Comparison of ENCODE assay signal across 9 cellular contexts in the genomic region with DNA sequence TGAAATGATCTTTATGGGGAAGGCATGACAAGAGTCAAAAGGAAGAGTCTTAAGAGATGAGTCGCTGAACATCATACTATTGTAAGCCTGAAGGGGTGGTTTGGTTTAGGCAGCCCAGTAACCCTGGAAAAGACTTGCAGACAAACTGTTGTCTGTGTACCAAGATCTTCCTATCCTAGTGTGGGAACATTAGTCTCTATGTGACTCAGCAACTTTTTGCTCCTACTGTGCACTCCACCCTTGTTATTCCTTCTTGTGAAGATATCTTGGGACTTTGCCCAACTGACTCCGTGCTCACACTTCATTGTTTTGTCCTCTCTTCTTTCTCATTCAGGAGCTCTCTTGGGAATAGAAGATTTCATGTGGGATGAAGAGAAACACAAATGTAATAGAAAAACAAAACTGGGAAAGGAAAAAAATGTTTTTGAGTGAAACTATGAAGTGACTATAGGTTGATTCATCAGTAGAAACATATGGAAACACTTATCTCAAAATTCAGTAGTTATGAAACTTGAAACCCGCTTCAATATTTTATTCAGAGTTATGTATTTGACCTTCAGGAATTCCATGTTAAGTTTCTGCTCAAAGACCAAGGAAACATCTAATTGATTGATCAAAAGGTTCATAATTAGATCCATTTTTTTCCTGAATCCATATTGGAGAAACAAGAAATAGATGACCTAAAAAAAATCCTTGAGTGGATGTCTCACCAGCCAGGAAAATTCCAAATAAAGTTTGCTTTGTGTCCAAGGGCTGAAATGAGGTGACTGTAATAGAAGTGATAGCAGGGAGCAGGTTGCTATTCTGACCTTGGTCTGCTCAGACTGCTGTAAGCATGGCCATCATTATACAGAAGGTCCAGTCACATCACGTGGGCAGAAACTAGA.
DNase-seq lines count a peak whose midpoint lies in the region; TF ChIP-seq lines count a peak whose summit lies in the region.
"Had no signal": no experiment of that assay in that cellular context is flagged by ENCODE, and none has a peak within 500 bp of the region (broad histone marks: within the 10 kb centered on the region; RNA-seq: fewer than 3 reads in every experiment).

No MANE protein-coding gene starts in this region.

- no peaks in the 10 kb centered on the region for H4K20me1 ChIP-seq in OCI-LY7 (ENCODE audit: insufficient read depth, low read length)
- H4K20me1 ChIP-seq: BLaER1 treated with 17β-estradiol and CSF1 and Interleukin-3, amounts not matched to agents 10 nM and 100 nM had no signal

- in situ Hi-C loops in SK-MEL-5 (cut with HindIII; ENCODE audit: low pct_unique_long_range_greater_than_20kb, low sequenced_read_pairs), result no loop called here

- no peaks in the 10 kb centered on the region for H3K9me3 Mint-ChIP-seq in T-helper 2 cell treated with Interferon-gamma antibody and Interleukin-4, amounts not matched to agents 5 μg/mL and 100 μg/mL, for 36 hours

- no peak for TF ChIP-seq CTCF in fibroblast of the aortic adventitia (IDR thresholded peaks at IDR 0.05; ENCODE audit: insufficient read depth, low read length)
- no peak for TF ChIP-seq CTCF in OCI-LY7 (conservative IDR thresholded peaks at IDR 0.05; ENCODE audit: low read length)

- no TSS peak for BruUV-seq in OCI-LY7 (replicated peaks; lab: Mats Ljungman, UMichigan)

- no peaks in the 10 kb centered on the region for H3K27me3 Mint-ChIP-seq in T-helper 2 cell treated with Interferon-gamma antibody and Interleukin-4, amounts not matched to agents 5 μg/mL and 100 μg/mL, for 36 hours (ENCODE audit: low read depth)

- no peaks in the 10 kb centered on the region for H3K36me3 ChIP-seq in OCI-LY7 (ENCODE audit: insufficient read depth, low read length)
- H3K36me3 ChIP-seq: BLaER1 treated with 17β-estradiol and CSF1 and Interleukin-3, amounts not matched to agents 10 nM and 100 nM had no signal

- H3K36me3 Mint-ChIP-seq in T-helper 2 cell treated with Interferon-gamma antibody and Interleukin-4, amounts not matched to agents 5 μg/mL and 100 μg/mL, for 36 hours (ENCODE audit: low read depth), result no peaks in the 10 kb centered on the region

- H3K27ac ChIP-seq in OCI-LY7 (ENCODE audit: low read depth, low read length, poor library complexity, severe bottlenecking), result no peak overlapping the region
- H3K27ac ChIP-seq: BLaER1 treated with 17β-estradiol and CSF1 and Interleukin-3, amounts not matched to agents 10 nM and 100 nM had no signal

- H3K4me1 ChIP-seq in OCI-LY7 (ENCODE audit: insufficient read depth, low read length, poor library complexity, severe bottlenecking), result peaks cover 35% of the 10 kb centered on the region

- H2AFZ ChIP-seq in OCI-LY7 (ENCODE audit: low read length), result no peak overlapping the region

- no peaks in the 10 kb centered on the region for H3K79me2 ChIP-seq in OCI-LY7 (ENCODE audit: insufficient read depth, low read depth, low read length)

- CTCF ChIA-PET in OCI-LY7 (lab: Charles Lee; ENCODE audit: unreplicated experiment), result no interaction called here

- POLR2A ChIA-PET in OCI-LY7 (lab: Charles Lee), result interaction anchor here (0.6 kb wide), 1 partner anchor 1547 kb away, joined by 5 read pairs; no protein-coding TSS in a partner anchor

- H3K9me2 ChIP-seq in OCI-LY7 (ENCODE audit: insufficient read depth, low read length), result no peaks in the 10 kb centered on the region

- H3K4me3 Mint-ChIP-seq in T-helper 2 cell treated with Interferon-gamma antibody and Interleukin-4, amounts not matched to agents 5 μg/mL and 100 μg/mL, for 36 hours, result no peak overlapping the region

- no peaks in the 10 kb centered on the region for H3K9me3 ChIP-seq in OCI-LY7 (ENCODE audit: low read length)
- H3K9me3 ChIP-seq: BLaER1 treated with 17β-estradiol and CSF1 and Interleukin-3, amounts not matched to agents 10 nM and 100 nM had no signal

- H3K4me3 ChIP-seq in fibroblast of the aortic adventitia (ENCODE audit: low read depth, low read length) (no peak overlapping the region), OCI-LY7 (ENCODE audit: low read depth, low read length, poor library complexity, severe bottlenecking) (no peak overlapping the region)
- H3K4me3 ChIP-seq: BLaER1 treated with 17β-estradiol and CSF1 and Interleukin-3, amounts not matched to agents 10 nM and 100 nM had no signal

- intact Hi-C loops in OCI-LY7 (cut with micrococcal nuclease; ENCODE audit: unreplicated experiment), result no loop called here

- H3K4me2 ChIP-seq in OCI-LY7 (ENCODE audit: low read length), result no peak overlapping the region

- peaks cover 48% of the 10 kb centered on the region for H3K4me1 Mint-ChIP-seq in T-helper 2 cell treated with Interferon-gamma antibody and Interleukin-4, amounts not matched to agents 5 μg/mL and 100 μg/mL, for 36 hours (ENCODE audit: low read depth)

- DNase-seq in T-helper 2 cell treated with Interferon-gamma antibody and Interleukin-4, amounts not matched to agents 5 μg/mL and 100 μg/mL, for 36 hours (ENCODE audit: low spot score), result peak; percentile 33
- no peak for DNase-seq in T-helper 2 cell
- DNase-seq in SK-MEL-5 (ENCODE audit: low read depth, low spot score), result peak; percentile 49
- DNase-seq in fibroblast of the aortic adventitia (ENCODE audit: low read depth), result peak; percentile 100
- DNase-seq in smooth muscle cell of the brain vasculature (ENCODE audit: low read depth, low spot score), result peak; percentile 98
- DNase-seq in NCI-H1436 treated with DMSO at 0.1 percent for 48 hours (lab: John Stamatoyannopoulos, UW), result no peak
- no peak for DNase-seq in DMS114 treated with DMSO at 0.1 percent for 48 hours (lab: John Stamatoyannopoulos, UW; ENCODE audit: unreplicated experiment)
- DNase-seq in OCI-LY7 (ENCODE audit: low spot score), result no peak

- H3K27ac Mint-ChIP-seq in T-helper 2 cell treated with Interferon-gamma antibody and Interleukin-4, amounts not matched to agents 5 μg/mL and 100 μg/mL, for 36 hours, result no peak overlapping the region

Comparison
In these comparisons a context has a peak if more than half of its experiments do, and no peak if none do; other contexts are left out.
1. DNase-seq: peak in T-helper 2 cell treated with Interferon-gamma antibody and Interleukin-4, amounts not matched to agents 5 μg/mL and 100 μg/mL, for 36 hours (single experiment), SK-MEL-5 (single experiment), fibroblast of the aortic adventitia (single experiment) and smooth muscle cell of the brain vasculature (single experiment); none in T-helper 2 cell (0 of 5), NCI-H1436 treated with DMSO at 0.1 percent for 48 hours (single experiment), DMS114 treated with DMSO at 0.1 percent for 48 hours (single experiment) and OCI-LY7 (single experiment).